In the genomic region with DNA sequence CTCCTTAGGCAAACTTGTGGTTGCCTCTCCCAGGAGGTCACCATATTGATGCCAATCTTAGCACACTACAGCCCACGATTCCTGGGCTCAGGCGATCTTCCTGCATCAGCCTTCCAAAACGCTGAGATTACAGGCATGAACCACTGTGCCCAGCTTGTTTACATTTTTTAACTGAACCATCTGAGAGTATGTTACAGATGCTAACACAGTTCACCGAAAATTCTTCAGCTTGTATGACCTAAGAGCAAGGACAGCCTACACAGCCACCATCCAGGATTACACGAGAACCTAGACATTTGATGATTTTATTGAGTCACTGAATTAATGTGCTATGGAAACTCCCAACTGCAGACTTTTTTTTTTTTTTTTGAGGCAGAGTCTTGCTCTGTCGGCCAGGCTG, we compare ENCODE assay signal across 18 cellular contexts. TPM values are rescaled to one million over a fixed set of nuclear protein-coding genes. Genes with fewer than 3 reads are reported as not detected.
DNase-seq lines count a peak whose midpoint lies in the region; ATAC-seq, FAIRE-seq and TF ChIP-seq lines count a peak whose summit lies in the region.
"Had no signal": no experiment of that assay in that cellular context is flagged by ENCODE, and none has a peak within 500 bp of the region (broad histone marks: within the 10 kb centered on the region; RNA-seq: fewer than 3 reads in every experiment).

No MANE protein-coding gene starts in this region.

- peaks cover 39% of the 10 kb centered on the region for H3K4me1 Mint-ChIP-seq in CD4-positive, alpha-beta T cell (ENCODE audit: low read depth)
- H3K4me1 Mint-ChIP-seq in T-helper 17 cell = peaks cover 29% of the 10 kb centered on the region

- peak overlapping the region; percentile 74 for H3K27ac Mint-ChIP-seq in CD4-positive, alpha-beta T cell
- no peak overlapping the region for H3K27ac Mint-ChIP-seq in T-helper 17 cell
- H3K27ac Mint-ChIP-seq: activated CD4-positive, alpha-beta T cell treated with anti-CD3 and anti-CD28 coated beads, Interleukin-2, amount 10 ng/mL, durations not matched to agents 7 days and 5 days; progenitor cell of endocrine pancreas had no signal

- intact Hi-C loops in CD4-positive, alpha-beta T cell (cut with DNase I, micrococcal nuclease) = no loop called here
- intact Hi-C loops in Right ventricle myocardium superior (cut with DNase I) = no loop called here

- no peak for FAIRE-seq in D721Med (lab: Jason Lieb, UNC)

- CTCF ChIA-PET in CD4-positive, alpha-beta T cell (lab: Charles Lee) = interaction anchor here (1.7 kb wide), 1 partner anchor 9 kb away, joined by 4 read pairs; no protein-coding TSS in a partner anchor

- no peaks in the 10 kb centered on the region for H3K27me3 ChIP-seq in CD4-positive, alpha-beta T cell (ENCODE audit: control insufficient read depth, insufficient read depth, low read length)

- ATAC-seq in CD4-positive, alpha-beta T cell (ENCODE audit: poor library complexity) = no peak
- ATAC-seq in T-helper 17 cell = peak; percentile 35
- ATAC-seq in HG02938 (IDR thresholded peaks at IDR 0.05; ENCODE audit: unreplicated experiment) = no peak
- ATAC-seq in Right ventricle myocardium superior (ENCODE audit: poor library complexity) = no peak
- ATAC-seq: left ventricle myocardium superior had no signal

- H3K9me3 Mint-ChIP-seq in CD4-positive, alpha-beta T cell = no peaks in the 10 kb centered on the region
- H3K9me3 Mint-ChIP-seq: activated CD4-positive, alpha-beta T cell treated with anti-CD3 and anti-CD28 coated beads, Interleukin-2, amount 10 ng/mL, durations not matched to agents 7 days and 5 days had no signal

- H3K4me3 Mint-ChIP-seq in CD4-positive, alpha-beta T cell = no peak overlapping the region
- H3K4me3 Mint-ChIP-seq in T-helper 17 cell = no peak overlapping the region
- H3K4me3 Mint-ChIP-seq: activated CD4-positive, alpha-beta T cell treated with anti-CD3 and anti-CD28 coated beads, Interleukin-2, amount 10 ng/mL, durations not matched to agents 7 days and 5 days had no signal

- DNase-seq in AG08395 (ENCODE audit: low spot score) (peak; percentile 38), T-helper 17 cell (no peak), hepatic stellate cell (ENCODE audit: low spot score) (peak; percentile 42), D721Med (ENCODE audit: insufficient read length, low spot score) (no peak), Right ventricle myocardium superior (no peak)
- no peak for DNase-seq in CD4-positive, alpha-beta T cell
- DNase-seq: activated CD4-positive, alpha-beta T cell treated with anti-CD3 and anti-CD28 coated beads, Interleukin-2, amount 10 ng/mL, durations not matched to agents 7 days and 5 days; activated effector memory CD4-positive, alpha-beta T cell treated with anti-CD3 and anti-CD28 coated beads, Interleukin-2, amount 50 U/mL, for 16 hours; C1 segment of cervical spinal cord; DMS79 treated with DMSO at 0.1 percent for 48 hours; GOT3; left ventricle myocardium superior; NCI-H187 treated with DMSO at 0.1 percent for 48 hours; NCI-H446 treated with DMSO at 0.1 percent for 48 hours; stimulated activated CD4-positive, alpha-beta T cell treated with anti-CD3 and anti-CD28 coated beads, Interleukin-12 subunit alpha, Interleukin-12 subunit beta, amount 100 ng/mL, for 4 hours; T1000 had no signal

- H3K9me3 ChIP-seq in CD4-positive, alpha-beta T cell (ENCODE audit: control insufficient read depth, low read length) = no peaks in the 10 kb centered on the region
- H3K9me3 ChIP-seq in T-helper 17 cell (ENCODE audit: control insufficient read depth, low read length, poor library complexity, severe bottlenecking) = no peaks in the 10 kb centered on the region

- no peaks in the 10 kb centered on the region for H3K27me3 Mint-ChIP-seq in CD4-positive, alpha-beta T cell
- H3K27me3 Mint-ChIP-seq in T-helper 17 cell = no peaks in the 10 kb centered on the region
- H3K27me3 Mint-ChIP-seq: activated CD4-positive, alpha-beta T cell treated with anti-CD3 and anti-CD28 coated beads, Interleukin-2, amount 10 ng/mL, durations not matched to agents 7 days and 5 days; progenitor cell of endocrine pancreas had no signal

- TF ChIP-seq CTCF in CD4-positive, alpha-beta T cell (IDR thresholded peaks at IDR 0.05) = no peak
- TF ChIP-seq CTCF in D721Med (IDR thresholded peaks at IDR 0.05; ENCODE audit: insufficient read depth, missing control alignments) = no peak

- H3K36me3 Mint-ChIP-seq in CD4-positive, alpha-beta T cell (ENCODE audit: low read depth) = peaks cover 8% of the 10 kb centered on the region
- H3K36me3 Mint-ChIP-seq in T-helper 17 cell (ENCODE audit: low read depth) = peaks cover 2% of the 10 kb centered on the region

- POLR2A ChIA-PET in CD4-positive, alpha-beta T cell (lab: Charles Lee) = interaction anchor here (0.6 to 10.5 kb wide), 3 partner anchors 8 to 27 kb away, joined by 3 to 256 read pairs (median 5); a partner anchor contains a TSS

- H3K27ac ChIP-seq in CD4-positive, alpha-beta T cell (ENCODE audit: low read depth, low read length) = no peak overlapping the region

RNA-seq across cellular contexts. Expression of a gene that starts 5.8 kb away (rescaled TPM):
- total RNA-seq in CD4-positive, alpha-beta T cell = 10 to 100 TPM; 85.1 to 93.7 TPM
- total RNA-seq in T-helper 17 cell (100 to 1,000 TPM; 152 to 154 TPM), Right ventricle myocardium superior (1,068 TPM)

RNA-seq across cellular contexts. Expression of a gene that starts 11.1 kb away (rescaled TPM):
- total RNA-seq in CD4-positive, alpha-beta T cell = 1 to 10 TPM; 1.5 TPM
- total RNA-seq in T-helper 17 cell (1 to 10 TPM; 2.6 to 3.0 TPM), Right ventricle myocardium superior (17.6 TPM)

RNA-seq across cellular contexts. Expression of a gene that starts 16.6 kb away (rescaled TPM):
- 10 to 100 TPM; 24.3 to 26.2 TPM for total RNA-seq in CD4-positive, alpha-beta T cell
- total RNA-seq in T-helper 17 cell = 10 to 100 TPM; 26.2 to 34.8 TPM
- 14.3 TPM for total RNA-seq in Right ventricle myocardium superior

RNA-seq across cellular contexts. Expression of a gene that starts 27.3 kb away (rescaled TPM):
- 10 to 100 TPM in 1 of 2 experiments, 1 to 10 TPM in 1; 9.0 to 10.1 TPM for total RNA-seq in CD4-positive, alpha-beta T cell
- 10 to 100 TPM; 14.3 to 18.8 TPM for total RNA-seq in T-helper 17 cell
- total RNA-seq in Right ventricle myocardium superior = 78.6 TPM

RNA-seq across cellular contexts. Expression of a gene that starts 30.1 kb away (rescaled TPM):
- 10 to 100 TPM; 46.9 to 49.0 TPM for total RNA-seq in CD4-positive, alpha-beta T cell
- total RNA-seq in T-helper 17 cell (10 to 100 TPM; 79.7 to 97.5 TPM), Right ventricle myocardium superior (1.9 TPM)

Comparison
In these comparisons a context has a peak if more than half of its experiments do, and no peak if none do; other contexts are left out.
1. DNase-seq: peak in AG08395 (single experiment) and hepatic stellate cell (single experiment); none in CD4-positive, alpha-beta T cell (0 of 10), T-helper 17 cell (0 of 3), D721Med (single experiment) and Right ventricle myocardium superior (single experiment).